ENCODE assay signal across 15 cellular contexts in genomic region chr5:55667938-55668337, GRCh38.
"Had no signal": no experiment of that assay in that cellular context is flagged by ENCODE, and none has a peak within 500 bp of the region (broad histone marks: within the 10 kb centered on the region; RNA-seq: fewer than 3 reads in every experiment).

No MANE protein-coding gene starts in this region.

- H3K9me3 Mint-ChIP-seq: activated naive CD4-positive, alpha-beta T cell treated with anti-CD3 and anti-CD28 coated beads, Interleukin-2, amount 50 U/mL, for 24 hours; activated T-cell treated with anti-CD3 and anti-CD28 coated beads, Interleukin-2, amount 50 U/mL, for 24 hours; naive B cell; stimulated activated naive B cell treated with anti-CD40 and anti-IgM and Interleukin-4, amounts not matched to agents 10 μg/mL and 1 μg/mL and 100 μg/mL, for 72 hours; T-helper 2 cell treated with Interferon-gamma antibody and Interleukin-4, amounts not matched to agents 5 μg/mL and 100 μg/mL, for 36 hours had no signal

- DNase-seq: activated CD4-positive, alpha-beta T cell treated with anti-CD3 and anti-CD28 coated beads, Interleukin-2, amount 50 U/mL, for 4 hours; activated CD4-positive, CD25-positive, alpha-beta regulatory T cell treated with anti-CD3 and anti-CD28 coated beads, Interleukin-2, amount 50 U/mL, for 72 hours; activated CD8-positive, alpha-beta memory T cell treated with anti-CD3 and anti-CD28 coated beads, Interleukin-2, amount 10 ng/mL, durations not matched to agents 7 days and 5 days; activated effector memory CD4-positive, alpha-beta T cell treated with Interleukin-2 at 50 U/mL for 16 hours; activated T-cell treated with anti-CD3 and anti-CD28 coated beads, Interleukin-2, amount 50 U/mL, for 24 hours; heart left ventricle; kidney; left ventricle myocardium superior; naive B cell; posterior cingulate gyrus; right cardiac atrium; stimulated activated CD4-positive, alpha-beta T cell treated with anti-CD3 and anti-CD28 coated beads, Interleukin-1b, Interleukin-23, amount 100 ng/mL, for 48 hours; stimulated activated naive B cell treated with anti-CD40 and anti-IgM and Interleukin-4, amounts not matched to agents 10 μg/mL and 1 μg/mL and 100 μg/mL, for 72 hours had no signal

- H3K4me3 Mint-ChIP-seq: activated CD8-positive, alpha-beta memory T cell treated with anti-CD3 and anti-CD28 coated beads, Interleukin-2, amount 10 ng/mL, durations not matched to agents 7 days and 5 days; activated naive CD4-positive, alpha-beta T cell treated with anti-CD3 and anti-CD28 coated beads, Interleukin-2, amount 50 U/mL, for 24 hours; activated T-cell treated with anti-CD3 and anti-CD28 coated beads, Interleukin-2, amount 50 U/mL, for 24 hours; naive B cell; stimulated activated naive B cell treated with anti-CD40 and anti-IgM and Interleukin-4, amounts not matched to agents 10 μg/mL and 1 μg/mL and 100 μg/mL, for 72 hours; T-helper 2 cell treated with Interferon-gamma antibody and Interleukin-4, amounts not matched to agents 5 μg/mL and 100 μg/mL, for 36 hours had no signal

- H3K9me3 ChIP-seq: heart left ventricle had no signal

- ATAC-seq: activated CD8-positive, alpha-beta memory T cell treated with anti-CD3 and anti-CD28 coated beads, Interleukin-2, amount 10 ng/mL, durations not matched to agents 7 days and 5 days; heart left ventricle; left ventricle myocardium superior; right cardiac atrium; stimulated activated naive B cell treated with anti-CD40 and anti-IgM and Interleukin-4, amounts not matched to agents 10 μg/mL and 1 μg/mL and 100 μg/mL, for 72 hours had no signal

- H3K4me1 Mint-ChIP-seq: activated CD8-positive, alpha-beta memory T cell treated with anti-CD3 and anti-CD28 coated beads, Interleukin-2, amount 10 ng/mL, durations not matched to agents 7 days and 5 days; activated naive CD4-positive, alpha-beta T cell treated with anti-CD3 and anti-CD28 coated beads, Interleukin-2, amount 50 U/mL, for 24 hours had no signal

- H3K4me3 ChIP-seq: heart left ventricle had no signal

- H3K27ac Mint-ChIP-seq: activated CD8-positive, alpha-beta memory T cell treated with anti-CD3 and anti-CD28 coated beads, Interleukin-2, amount 10 ng/mL, durations not matched to agents 7 days and 5 days; activated naive CD4-positive, alpha-beta T cell treated with anti-CD3 and anti-CD28 coated beads, Interleukin-2, amount 50 U/mL, for 24 hours; activated T-cell treated with anti-CD3 and anti-CD28 coated beads, Interleukin-2, amount 50 U/mL, for 24 hours; stimulated activated naive B cell treated with anti-CD40 and anti-IgM and Interleukin-4, amounts not matched to agents 10 μg/mL and 1 μg/mL and 100 μg/mL, for 72 hours had no signal

- H3K27me3 Mint-ChIP-seq: activated CD8-positive, alpha-beta memory T cell treated with anti-CD3 and anti-CD28 coated beads, Interleukin-2, amount 10 ng/mL, durations not matched to agents 7 days and 5 days; activated naive CD4-positive, alpha-beta T cell treated with anti-CD3 and anti-CD28 coated beads, Interleukin-2, amount 50 U/mL, for 24 hours; activated T-cell treated with anti-CD3 and anti-CD28 coated beads, Interleukin-2, amount 50 U/mL, for 24 hours; naive B cell; stimulated activated naive B cell treated with anti-CD40 and anti-IgM and Interleukin-4, amounts not matched to agents 10 μg/mL and 1 μg/mL and 100 μg/mL, for 72 hours had no signal

- H3K27me3 ChIP-seq: heart left ventricle had no signal
